Comparison of ENCODE assay signal across 11 cellular contexts in the genomic region with DNA sequence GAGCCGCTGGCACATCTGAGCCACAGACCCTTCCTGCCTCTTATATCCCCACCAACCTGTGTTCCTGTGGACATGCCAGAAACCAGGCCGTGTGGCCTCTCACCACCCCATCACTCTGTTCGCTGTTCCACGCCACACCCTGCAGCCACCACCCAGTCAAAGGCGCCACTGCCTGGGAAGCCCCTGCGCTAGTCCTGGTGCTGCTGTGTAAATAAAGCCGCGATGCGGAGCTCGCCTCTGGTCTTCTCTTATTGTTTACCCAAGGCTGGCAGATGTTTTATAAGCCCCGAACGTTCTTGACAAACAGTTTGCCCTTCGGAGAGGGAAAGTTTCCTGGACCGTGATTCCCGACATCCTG.
DNase-seq lines count a peak whose midpoint lies in the region; ATAC-seq, FAIRE-seq and TF ChIP-seq lines count a peak whose summit lies in the region.
"Had no signal": no experiment of that assay in that cellular context is flagged by ENCODE, and none has a peak within 500 bp of the region (broad histone marks: within the 10 kb centered on the region; RNA-seq: fewer than 3 reads in every experiment).

No MANE protein-coding gene starts in this region.

- H3K9me3 Mint-ChIP-seq in T-cell, result no peaks in the 10 kb centered on the region

- no peak overlapping the region for H3K9ac ChIP-seq in H1 (replicated peaks in 1 of 4; ENCODE audit: extremely low read depth in 1 of 4, low read depth in 3 of 4, low read length in 3 of 4)

- H3K79me1 ChIP-seq in H1 (ENCODE audit: low read depth, low read length), result peaks cover 3% of the 10 kb centered on the region; the same call in 1 of the 2 replicates

- WGBS in H1 (ENCODE audit: extremely low coverage in 1 of 2, insufficient coverage in 1 of 2, insufficient read length in 1 of 2, insufficient replicate concordance in 2 of 2, low coverage in 1 of 2, low lambda C conversion rate in 2 of 2, missing lambda C conversion rate in 1 of 2), 2 experiments, result 91% methylated on average over 15 of the region's 15 CpGs; no CpG with 5 or more reads in 1 of the 2 experiments
- 69 to 81% (median 76%) methylated on average over 15 of the region's 15 CpGs for WGBS in psoas muscle, 3 donors

- H2AFZ ChIP-seq in H1 (ENCODE audit: low read length), result no peak overlapping the region

- H4K5ac ChIP-seq in H1 (ENCODE audit: insufficient read length, low read depth, low read length), result no peak overlapping the region

- no peaks in the 10 kb centered on the region for H3F3A ChIP-seq in DOHH2 (ENCODE audit: control insufficient read depth, insufficient read depth)

- no peak for TF ChIP-seq RAD21 in H1 (IDR thresholded peaks at IDR 0.05 in 1 of 2, conservative IDR thresholded peaks at IDR 0.05 in 1 of 2; ENCODE audit: low read depth in 2 of 2, low read length in 2 of 2)

- H3K79me2 ChIP-seq in DOHH2 (ENCODE audit: control insufficient read depth, low read length), result no peaks in the 10 kb centered on the region
- H3K79me2 ChIP-seq in H1 (ENCODE audit: control insufficient read depth in 1 of 2, insufficient read depth in 2 of 2, low read length in 2 of 2), result no peaks in the 10 kb centered on the region

- no peak for TF ChIP-seq POLR2A in H1 (IDR thresholded peaks at IDR 0.05; ENCODE audit: control extremely low read depth in 1 of 2, low read depth in 2 of 2, low read length in 2 of 2)

- no peak for TF ChIP-seq EP300 in H1 (IDR thresholded peaks at IDR 0.05; ENCODE audit: borderline replicate concordance in 1 of 2, low read depth in 2 of 2, low read length in 2 of 2)

- H3K4me1 Mint-ChIP-seq in T-cell, result no peaks in the 10 kb centered on the region

- H3K27ac Mint-ChIP-seq in T-cell, result no peak overlapping the region

- no peak overlapping the region for H2BK120ac ChIP-seq in H1 (replicated peaks; ENCODE audit: low read depth, low read length)

- no peaks in the 10 kb centered on the region for H4K20me1 ChIP-seq in DOHH2 (ENCODE audit: control insufficient read depth, insufficient read depth, low read depth, low read length)
- H4K20me1 ChIP-seq in H1 (replicated peaks in 1 of 2; ENCODE audit: control insufficient read depth in 1 of 2, insufficient read depth in 2 of 2, low read length in 2 of 2), result no peaks in the 10 kb centered on the region

- peak; percentile 84 for DNase-seq in NCI-H510A treated with DMSO at 0.1 percent for 48 hours (lab: John Stamatoyannopoulos, UW)
- no peak for DNase-seq in H1 (ENCODE audit: low read depth in 1 of 2, low spot score in 2 of 2)
- DNase-seq in psoas muscle, result peak in 1 of 2 donors; percentile 45
- DNase-seq in activated CD4-positive, alpha-beta T cell treated with anti-CD3 and anti-CD28 coated beads, Interleukin-2, amount 50 U/mL, for 1 hour, result no peak
- no peak for DNase-seq in T-cell
- no peak for DNase-seq in pons (ENCODE audit: low spot score)
- DNase-seq: activated T-cell treated with anti-CD3 and anti-CD28 coated beads for 4 hours, NCI-H2081 treated with DMSO at 0.1 percent for 48 hours had no signal

- POLR2A ChIA-PET in H1 (lab: Charles Lee; ENCODE audit: partially characterized antibody) (interaction anchor here (1.0 to 1.2 kb wide), 2 partner anchors 9 to 43 kb away, joined by 3 read pairs; no protein-coding TSS in a partner anchor), T-cell (lab: Charles Lee) (interaction anchor here in 1 of 2 donors (0.6 kb wide), 1 partner anchor 8 kb away, joined by 3 read pairs; no protein-coding TSS in a partner anchor)

- intact Hi-C loops in psoas muscle (cut with DNase I), result loop anchor here in 1 of 2 donors (5.0 kb wide), 1 partner anchor 384 kb away; no protein-coding TSS in a partner anchor

- no peak overlapping the region for H3K14ac ChIP-seq in H1 (ENCODE audit: insufficient read length)

- H2AK5ac ChIP-seq in H1 (ENCODE audit: low read depth, low read length), result no peak overlapping the region

- no peak overlapping the region for H4K8ac ChIP-seq in H1 (ENCODE audit: extremely low read depth, insufficient read depth, low read length)

- H2BK5ac ChIP-seq in H1 (ENCODE audit: low read depth, low read length), result no peak overlapping the region; the same call in 1 of the 2 replicates

- no peak for TF ChIP-seq CTCF in DOHH2 (IDR thresholded peaks at IDR 0.05; ENCODE audit: low read depth, low read length, poor library complexity, severe bottlenecking)
- no peak for TF ChIP-seq CTCF in H1 (IDR thresholded peaks at IDR 0.05; ENCODE audit: control extremely low read depth in 1 of 3, insufficient read depth in 1 of 3, low read depth in 1 of 3, low read length in 3 of 3)
- no peak for TF ChIP-seq CTCF in psoas muscle (IDR thresholded peaks at IDR 0.05)

- ATAC-seq in psoas muscle (no peak), HG03108 (IDR thresholded peaks at IDR 0.05; ENCODE audit: unreplicated experiment) (no peak), T-cell (replicated peaks in 1 of 4) (no peak)

- H2BK15ac ChIP-seq in H1 (ENCODE audit: low read length), result no peak overlapping the region

- H3K27me3 ChIP-seq in DOHH2 (ENCODE audit: control insufficient read depth, low read length), result 0 out of 2 replicates have a peak, but pooled peaks cover 4% of the 10 kb centered on the region
- H3K27me3 ChIP-seq in H1 (replicated peaks in 1 of 4; ENCODE audit: control insufficient read depth in 3 of 4, extremely low read depth in 1 of 4, insufficient read depth in 3 of 4, low read length in 3 of 4), result no peaks in the 10 kb centered on the region
- no peaks in the 10 kb centered on the region for H3K27me3 ChIP-seq in psoas muscle (ENCODE audit: insufficient read depth in 3 of 3, low read length in 2 of 3)
- H3K27me3 ChIP-seq: breast epithelium had no signal

- no peak overlapping the region for H4K91ac ChIP-seq in H1 (replicated peaks; ENCODE audit: insufficient read length, low read length)

- H2BK12ac ChIP-seq in H1 (ENCODE audit: low read depth, low read length), result no peak overlapping the region; the same call in 1 of the 2 replicates

- H3K36me3 ChIP-seq in DOHH2 (ENCODE audit: control insufficient read depth, low read length), result no peaks in the 10 kb centered on the region
- no peaks in the 10 kb centered on the region for H3K36me3 ChIP-seq in H1 (ENCODE audit: control insufficient read depth in 2 of 4, insufficient read depth in 4 of 4, low read length in 3 of 4)
- no peaks in the 10 kb centered on the region for H3K36me3 ChIP-seq in psoas muscle (ENCODE audit: insufficient read depth in 1 of 2, low read depth in 1 of 2)
- H3K36me3 ChIP-seq: breast epithelium had no signal

- H3K9me3 ChIP-seq in DOHH2 (ENCODE audit: control insufficient read depth, insufficient read depth, low read length) (no peaks in the 10 kb centered on the region), H1 (ENCODE audit: insufficient read depth in 2 of 2, low read depth in 1 of 2, low read length in 1 of 2) (no peaks in the 10 kb centered on the region), psoas muscle (no peaks in the 10 kb centered on the region)
- H3K9me3 ChIP-seq: breast epithelium had no signal

- H3K18ac ChIP-seq in H1 (ENCODE audit: extremely low read depth, low read length), result peak overlapping the region; percentile 48; the same call in 1 of the 2 replicates

- H3K36me3 Mint-ChIP-seq in T-cell, result peaks cover 12% of the 10 kb centered on the region

- H3K27ac ChIP-seq in DOHH2 (ENCODE audit: low read depth, low read length) (no peak overlapping the region), H1 (ENCODE audit: low read depth, low read length) (0 out of 2 replicates have a peak overlapping the region, but pooled peaks have one; percentile 1), psoas muscle (no peak overlapping the region)

- no peak overlapping the region for H3K56ac ChIP-seq in H1 (replicated peaks; ENCODE audit: insufficient read length, low read depth, low read length)

- H3K4me2 ChIP-seq in DOHH2 (ENCODE audit: low read length) (peak overlapping the region; percentile 71), H1 (ENCODE audit: insufficient read depth in 1 of 2, low read depth in 2 of 2, low read length in 2 of 2) (no peak overlapping the region)

- H3K4me1 ChIP-seq in DOHH2 (ENCODE audit: control insufficient read depth, low read length), result peaks cover 15% of the 10 kb centered on the region
- peaks cover 0 to 18% (median 4%) of the 10 kb centered on the region in 4 experiments; a peak in 5 of 7 replicates for H3K4me1 ChIP-seq in H1 (replicated peaks in 1 of 4; ENCODE audit: control insufficient read depth in 3 of 4, insufficient read depth in 4 of 4, low read length in 3 of 4)
- peaks cover 34% of the 10 kb centered on the region for H3K4me1 ChIP-seq in psoas muscle
- H3K4me1 ChIP-seq: breast epithelium had no signal

- H2BK20ac ChIP-seq in H1 (ENCODE audit: low read length), result no peak overlapping the region

- peak overlapping the region; percentile 60 for H3K4me3 ChIP-seq in DOHH2 (ENCODE audit: low read length)
- no peak overlapping the region for H3K4me3 ChIP-seq in H1 (ENCODE audit: extremely low read depth in 1 of 4, insufficient read depth in 2 of 4, low read depth in 3 of 4, low read length in 4 of 4)
- peak overlapping the region; percentile 7 for H3K4me3 ChIP-seq in psoas muscle

- CTCF ChIA-PET in H1 (lab: Charles Lee; ENCODE audit: partially characterized antibody), result interaction anchor here (1.0 to 38.0 kb wide), 4 partner anchors 34 to 222 kb away, joined by 3 to 681 read pairs (median 5); no protein-coding TSS in a partner anchor
- CTCF ChIA-PET in T-cell (lab: Charles Lee), result interaction anchor here in 1 of 2 donors (0.8 kb wide), 1 partner anchor 226 kb away, joined by 3 read pairs; no protein-coding TSS in a partner anchor

- no peak overlapping the region for H3K4me3 Mint-ChIP-seq in T-cell

- no peak overlapping the region for H3K23ac ChIP-seq in H1 (ENCODE audit: insufficient read length)

- H3K27me3 Mint-ChIP-seq in T-cell, result no peaks in the 10 kb centered on the region

- no peaks in the 10 kb centered on the region for H3K9me2 ChIP-seq in DOHH2 (replicated peaks; ENCODE audit: control insufficient read depth, low read length)

- no peaks in the 10 kb centered on the region for H3K23me2 ChIP-seq in H1 (ENCODE audit: low read depth, low read length)

- FAIRE-seq in H1 (lab: Jason Lieb, UNC), result no peak

- H3K4ac ChIP-seq in H1 (replicated peaks; ENCODE audit: insufficient read length, low read depth, low read length), result no peak overlapping the region

TF ChIP-seq in H1, 55 proteins besides CTCF, POLR2A, EP300 and RAD21:
- TF ChIP-seq HDAC6 (IDR thresholded peaks at IDR 0.05; ENCODE audit: low read depth, low read length) (no peak), KDM1A (IDR thresholded peaks at IDR 0.05; ENCODE audit: borderline replicate concordance, low read length) (no peak), KDM4A (IDR thresholded peaks at IDR 0.05; ENCODE audit: low read depth, low read length, severe bottlenecking) (no peak), JUN (IDR thresholded peaks at IDR 0.05; ENCODE audit: low read depth, low read length) (no peak), GABPA (IDR thresholded peaks at IDR 0.05; ENCODE audit: borderline replicate concordance, insufficient read depth, low read length) (no peak), TBP (IDR thresholded peaks at IDR 0.05; ENCODE audit: low read depth, low read length) (no peak), TEAD4 (IDR thresholded peaks at IDR 0.05; ENCODE audit: low read depth, low read length) (no peak), NRF1 (IDR thresholded peaks at IDR 0.05; ENCODE audit: low read depth, low read length) (no peak)

Comparison
In these comparisons a context has a peak if more than half of its experiments do, and no peak if none do; other contexts are left out.
1. H3K4me3 ChIP-seq: peak in DOHH2 (single experiment) and psoas muscle (single experiment); none in H1 (0 of 4).